8 cellular contexts compared by ENCODE assay signal in the genomic region with DNA sequence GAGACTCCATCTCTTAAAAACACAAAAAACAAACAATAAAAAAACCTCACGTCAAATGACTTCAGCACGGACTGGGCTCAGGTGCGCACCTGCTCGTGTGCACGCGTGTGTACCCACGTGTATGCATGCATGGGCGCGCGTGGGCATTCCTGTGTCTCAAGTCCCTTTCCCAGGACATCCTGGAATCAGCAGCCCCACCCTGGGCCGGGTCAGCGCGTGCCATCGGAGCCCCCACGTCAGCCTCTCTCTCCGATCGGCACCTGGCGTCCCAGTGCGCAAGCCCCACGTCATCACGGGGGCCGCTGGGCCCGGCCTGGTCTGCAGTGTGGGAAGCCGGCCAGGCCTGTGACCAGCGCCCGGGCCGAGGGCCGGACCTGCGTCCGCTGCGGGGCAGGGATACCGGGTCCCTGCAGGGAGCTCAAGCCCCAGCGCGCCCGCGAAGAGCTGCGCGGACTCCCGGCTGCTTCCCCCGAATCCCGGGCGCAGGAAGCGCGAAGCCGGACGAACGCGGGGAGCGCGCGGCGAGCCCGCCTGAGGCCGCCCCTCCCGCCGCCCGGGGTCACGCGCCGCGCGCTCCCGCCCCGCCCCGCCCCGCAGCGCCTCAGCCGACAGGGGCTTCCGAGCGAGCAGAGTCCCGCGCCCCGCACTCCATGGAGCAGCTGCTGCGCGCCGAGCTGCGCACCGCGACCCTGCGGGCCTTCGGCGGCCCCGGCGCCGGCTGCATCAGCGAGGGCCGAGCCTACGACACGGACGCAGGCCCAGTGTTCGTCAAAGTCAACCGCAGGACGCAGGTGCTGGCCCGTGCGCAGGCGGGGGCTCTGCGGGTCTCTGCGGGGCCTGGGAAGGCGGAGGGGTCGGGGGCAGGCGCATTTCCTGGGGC. TPM values are rescaled to one million over a fixed set of nuclear protein-coding genes. Genes with fewer than 3 reads are reported as not detected.
DNase-seq lines count a peak whose midpoint lies in the region; ATAC-seq, FAIRE-seq and TF ChIP-seq lines count a peak whose summit lies in the region.

A gene (plus strand): TSS at position 629 of the 880 bp plus-strand sequence. CDS start 22 bp downstream, at position 651.

- peaks cover 4% of the 10 kb centered on the region for H3K4me1 Mint-ChIP-seq in T-helper 2 cell treated with Interferon-gamma antibody and Interleukin-4, amounts not matched to agents 5 μg/mL and 100 μg/mL, for 36 hours (ENCODE audit: low read depth)

- H3K36me3 ChIP-seq in BE2C (no peaks in the 10 kb centered on the region), colonic mucosa (peaks cover under 1% of the 10 kb centered on the region), kidney (ENCODE audit: control insufficient read depth in 1 of 2, insufficient read depth in 2 of 2, low read length in 2 of 2) (peaks cover 2 to 12% of the 10 kb centered on the region in 2 donors), skeletal muscle satellite cell (ENCODE audit: insufficient read depth, low read length) (peaks cover 10% of the 10 kb centered on the region)

- H3K4me3 ChIP-seq in BE2C (ENCODE audit: low read depth, low read length) (peak within 1 kb of the TSS; percentile 58), colonic mucosa (peak within 1 kb of the TSS; percentile 73), kidney (ENCODE audit: low read length in 2 of 2) (peak within 1 kb of the TSS; percentile 70 to 79), skeletal muscle satellite cell (ENCODE audit: low read length) (peak within 1 kb of the TSS; percentile 79)

- H3K9ac ChIP-seq in colonic mucosa (ENCODE audit: low read depth in 2 of 2, low read length in 2 of 2) (peak within 1 kb of the TSS; percentile 89 to 90), kidney (ENCODE audit: low read length in 2 of 2) (peak within 1 kb of the TSS; percentile 4 to 80), skeletal muscle satellite cell (ENCODE audit: low read depth, low read length) (peak within 1 kb of the TSS; percentile 68)

- H3K4me2 ChIP-seq in skeletal muscle satellite cell (ENCODE audit: low read length): peak within 1 kb of the TSS; percentile 95

- DNase-seq in BE2C: peak; percentile 63
- DNase-seq in HTR-8/SVneo (ENCODE audit: insufficient read length, low spot score): peak; percentile 57
- DNase-seq in T-helper 2 cell treated with Interferon-gamma antibody and Interleukin-4, amounts not matched to agents 5 μg/mL and 100 μg/mL, for 36 hours (ENCODE audit: low spot score): no peak
- DNase-seq in colonic mucosa: peak; percentile 77
- peak; percentile 86 for DNase-seq in kidney

- peaks cover 25% of the 10 kb centered on the region for H3K36me3 Mint-ChIP-seq in T-helper 2 cell treated with Interferon-gamma antibody and Interleukin-4, amounts not matched to agents 5 μg/mL and 100 μg/mL, for 36 hours (ENCODE audit: low read depth)

- TF ChIP-seq CTCF in BE2C (IDR thresholded peaks at IDR 0.05; ENCODE audit: low read depth, low read length) (no peak), colonic mucosa (IDR thresholded peaks at IDR 0.05) (no peak), kidney (IDR thresholded peaks at IDR 0.05; ENCODE audit: borderline replicate concordance, extremely low read depth, insufficient read depth) (no peak)

- peak within 1 kb of the TSS; percentile 63 for H3K4me3 Mint-ChIP-seq in T-helper 2 cell treated with Interferon-gamma antibody and Interleukin-4, amounts not matched to agents 5 μg/mL and 100 μg/mL, for 36 hours

- H3K9me3 Mint-ChIP-seq in T-helper 2 cell treated with Interferon-gamma antibody and Interleukin-4, amounts not matched to agents 5 μg/mL and 100 μg/mL, for 36 hours: peaks cover 11% of the 10 kb centered on the region

- ATAC-seq in HG03460 (IDR thresholded peaks at IDR 0.05; ENCODE audit: unreplicated experiment) (no peak), HG02588 (IDR thresholded peaks at IDR 0.05; ENCODE audit: unreplicated experiment) (no peak)

- no peaks in the 10 kb centered on the region for H3K27me3 Mint-ChIP-seq in T-helper 2 cell treated with Interferon-gamma antibody and Interleukin-4, amounts not matched to agents 5 μg/mL and 100 μg/mL, for 36 hours (ENCODE audit: low read depth)

- no peaks in the 10 kb centered on the region for H3K9me3 ChIP-seq in BE2C
- no peaks in the 10 kb centered on the region for H3K9me3 ChIP-seq in colonic mucosa
- H3K9me3 ChIP-seq in kidney (ENCODE audit: control insufficient read depth in 1 of 2, low read length in 2 of 2): no peaks in the 10 kb centered on the region
- H3K9me3 ChIP-seq in skeletal muscle satellite cell (replicated peaks; ENCODE audit: low read length): no peaks in the 10 kb centered on the region

- H3K27me3 ChIP-seq in BE2C (no peaks in the 10 kb centered on the region), colonic mucosa (no peaks in the 10 kb centered on the region), skeletal muscle satellite cell (ENCODE audit: control insufficient read depth, insufficient read depth, low read length) (no peaks in the 10 kb centered on the region)

- FAIRE-seq in HTR-8/SVneo (lab: Jason Lieb, UNC): peak; percentile 42
- FAIRE-seq in kidney (lab: Jason Lieb, UNC): no peak

- H3K27ac ChIP-seq in colonic mucosa (peak within 1 kb of the TSS; percentile 60), kidney (ENCODE audit: low read depth in 2 of 2, low read length in 2 of 2) (peak within 1 kb of the TSS; percentile 69 to 92)

- no peaks in the 10 kb centered on the region for H3K4me1 ChIP-seq in BE2C
- no peaks in the 10 kb centered on the region for H3K4me1 ChIP-seq in colonic mucosa
- peaks cover 8 to 9% of the 10 kb centered on the region in 2 donors for H3K4me1 ChIP-seq in kidney (ENCODE audit: control insufficient read depth in 1 of 2, insufficient read depth in 1 of 2, low read depth in 1 of 2, low read length in 2 of 2)
- peaks cover 2% of the 10 kb centered on the region for H3K4me1 ChIP-seq in skeletal muscle satellite cell (ENCODE audit: control insufficient read depth, insufficient read depth, low read length)

- intact Hi-C loops in colonic mucosa (cut with DNase I): no loop called here
- intact Hi-C loops in kidney (cut with DNase I): no loop called here

- no peak within 1 kb of the TSS for H3K27ac Mint-ChIP-seq in T-helper 2 cell treated with Interferon-gamma antibody and Interleukin-4, amounts not matched to agents 5 μg/mL and 100 μg/mL, for 36 hours

RNA-seq across cellular contexts. Expression of the gene that starts here (rescaled TPM):
- 26.2 TPM for polyA plus RNA-seq in BE2C (2012; ENCODE audit: insufficient read depth, insufficient read length, low read depth)
- total RNA-seq in colonic mucosa (10 to 100 TPM; 46.9 to 69.5 TPM), kidney (33.3 TPM)
- 114 TPM for polyA plus RNA-seq in kidney (ENCODE audit: insufficient read depth, low read depth, low replicate concordance)
- 0.87 and 2.3 TPM in 2 replicates for total RNA-seq in skeletal muscle satellite cell (2012; rRNA removed)
